30 cellular contexts compared by ENCODE assay signal in genomic region chr11:1467270-1467669, GRCh38. TPM values are rescaled to one million over a fixed set of nuclear protein-coding genes. Genes with fewer than 3 reads are reported as not detected.
DNase-seq lines count a peak whose midpoint lies in the region; ATAC-seq, FAIRE-seq and TF ChIP-seq lines count a peak whose summit lies in the region.
"Had no signal": no experiment of that assay in that cellular context is flagged by ENCODE, and none has a peak within 500 bp of the region (broad histone marks: within the 10 kb centered on the region; RNA-seq: fewer than 3 reads in every experiment).

No MANE protein-coding gene starts in this region.

- H3K9ac ChIP-seq in HepG2 (ENCODE audit: insufficient read depth, low read depth, low read length): no peak overlapping the region

- in situ Hi-C loops in HepG2 (cut with HindIII; ENCODE audit: extremely low pct_ligation_motif_present, low pct_unique_long_range_greater_than_20kb): no loop called here

- H3K9me3 Mint-ChIP-seq in brain (no peaks in the 10 kb centered on the region), naive B cell (peaks cover 0 to 2% (median 0%) of the 10 kb centered on the region in 7 donors)
- H3K9me3 Mint-ChIP-seq: activated naive CD8-positive, alpha-beta T cell treated with anti-CD3 and anti-CD28 coated beads, Interleukin-2, amount 10 ng/mL, durations not matched to agents 7 days and 5 days; stimulated activated naive CD8-positive, alpha-beta T cell treated with anti-CD3 and anti-CD28 coated beads, Interleukin-15, Interleukin-2, amounts not matched to agents 100 ng/mL and 50 ng/mL, for 24 hours had no signal

- TF ChIP-seq CTCF in right lobe of liver (IDR thresholded peaks at IDR 0.05) (no peak), HepG2 (CRISPR knock-in tag; IDR thresholded peaks at IDR 0.05) (no peak), brain (conservative IDR thresholded peaks at IDR 0.05) (no peak)

- H3K27ac Mint-ChIP-seq in brain (peak overlapping the region in 4 of 5 experiments; percentile 3 to 85 (median 71)), naive B cell (peak overlapping the region in 5 of 6 donors; percentile 34 to 77 (median 61))
- H3K27ac Mint-ChIP-seq: activated naive CD8-positive, alpha-beta T cell treated with anti-CD3 and anti-CD28 coated beads, Interleukin-2, amount 10 ng/mL, durations not matched to agents 7 days and 5 days; stimulated activated naive CD8-positive, alpha-beta T cell treated with anti-CD3 and anti-CD28 coated beads, Interleukin-15, Interleukin-2, amounts not matched to agents 100 ng/mL and 50 ng/mL, for 24 hours had no signal

- no peaks in the 10 kb centered on the region for H3K27me3 ChIP-seq in right lobe of liver
- no peaks in the 10 kb centered on the region for H3K27me3 ChIP-seq in HepG2 (ENCODE audit: control insufficient read depth in 1 of 2, insufficient read depth in 2 of 2, low read length in 2 of 2)
- H3K27me3 ChIP-seq: BE2C, MG63, neutrophil, SJCRH30, thyroid gland had no signal

- H4K20me1 ChIP-seq in HepG2 (ENCODE audit: insufficient read depth, low read length): no peaks in the 10 kb centered on the region

- no peak for FAIRE-seq in HepG2 (lab: Jason Lieb, UNC)
- FAIRE-seq: endothelial cell of umbilical vein, GM19239, kidney had no signal

- H3K79me2 ChIP-seq in HepG2 (ENCODE audit: insufficient read depth, low read length): no peaks in the 10 kb centered on the region

- H3K9me3 ChIP-seq in right lobe of liver (no peaks in the 10 kb centered on the region), HepG2 (ENCODE audit: low read length) (peaks cover 7% of the 10 kb centered on the region; the same call in 1 of the 2 replicates)
- H3K9me3 ChIP-seq: BE2C, Caco-2, MG63, neutrophil, prostate gland, SJCRH30, thyroid gland had no signal

- H3K4me1 ChIP-seq in right lobe of liver (no peaks in the 10 kb centered on the region), HepG2 (ENCODE audit: insufficient read depth, low read length) (no peaks in the 10 kb centered on the region)
- H3K4me1 ChIP-seq: BE2C, Caco-2, prostate gland, SJCRH30 had no signal

- no peak overlapping the region for H2AFZ ChIP-seq in HepG2 (ENCODE audit: low read length)

- CTCF ChIA-PET in HepG2 (lab: Yijun Ruan, JAX; ENCODE audit: low intra/inter-chr PET ratio, low total read pairs): no interaction called here

- WGBS in right lobe of liver (ENCODE audit: insufficient coverage, low coverage, low lambda C conversion rate, missing lambda C conversion rate): 63% methylated on average over 9 of the region's 9 CpGs
- WGBS in HepG2 (ENCODE audit: low lambda C conversion rate): 72% methylated on average over 9 of the region's 9 CpGs

- H3K36me3 Mint-ChIP-seq in brain (peaks cover 5% of the 10 kb centered on the region), naive B cell (no peaks in the 10 kb centered on the region)

- no peak for TF ChIP-seq EP300 in HepG2 (IDR thresholded peaks at IDR 0.05; ENCODE audit: low read depth in 2 of 2, low read length in 2 of 2)
- TF ChIP-seq EP300 in HepG2 (CRISPR knock-in tag; IDR thresholded peaks at IDR 0.05; ENCODE audit: borderline replicate concordance): no peak

- no peak overlapping the region for H3K4me3 Mint-ChIP-seq in brain
- no peak overlapping the region for H3K4me3 Mint-ChIP-seq in naive B cell
- H3K4me3 Mint-ChIP-seq: activated naive CD8-positive, alpha-beta T cell treated with anti-CD3 and anti-CD28 coated beads, Interleukin-2, amount 10 ng/mL, durations not matched to agents 7 days and 5 days; stimulated activated naive CD8-positive, alpha-beta T cell treated with anti-CD3 and anti-CD28 coated beads, Interleukin-15, Interleukin-2, amounts not matched to agents 100 ng/mL and 50 ng/mL, for 24 hours had no signal

- no TSS peak for BruUV-seq in HepG2 (replicated peaks; lab: Mats Ljungman, UMichigan)

- peaks cover 9% of the 10 kb centered on the region for H3K4me1 Mint-ChIP-seq in brain
- peaks cover 0 to 8% (median 0%) of the 10 kb centered on the region in 3 donors for H3K4me1 Mint-ChIP-seq in naive B cell
- H3K4me1 Mint-ChIP-seq: activated naive CD8-positive, alpha-beta T cell treated with anti-CD3 and anti-CD28 coated beads, Interleukin-2, amount 10 ng/mL, durations not matched to agents 7 days and 5 days had no signal

- H3K4me2 ChIP-seq in HepG2 (ENCODE audit: low read depth, low read length): no peak overlapping the region

- H3K27ac ChIP-seq in right lobe of liver: no peak overlapping the region
- no peak overlapping the region for H3K27ac ChIP-seq in HepG2 (ENCODE audit: extremely low read length, insufficient read depth, low read length)
- H3K27ac ChIP-seq: neutrophil, prostate gland, SJCRH30, thyroid gland had no signal

- H3K27me3 Mint-ChIP-seq in brain: no peaks in the 10 kb centered on the region
- H3K27me3 Mint-ChIP-seq in naive B cell: no peaks in the 10 kb centered on the region
- H3K27me3 Mint-ChIP-seq: activated naive CD8-positive, alpha-beta T cell treated with anti-CD3 and anti-CD28 coated beads, Interleukin-2, amount 10 ng/mL, durations not matched to agents 7 days and 5 days; stimulated activated naive CD8-positive, alpha-beta T cell treated with anti-CD3 and anti-CD28 coated beads, Interleukin-15, Interleukin-2, amounts not matched to agents 100 ng/mL and 50 ng/mL, for 24 hours had no signal

- H3K4me3 ChIP-seq in right lobe of liver (no peak overlapping the region), HepG2 (replicated peaks in 1 of 3; ENCODE audit: insufficient read depth in 1 of 3, low read depth in 2 of 3, low read length in 3 of 3) (no peak overlapping the region)
- H3K4me3 ChIP-seq: lung, MG63, prostate gland, SJCRH30, thyroid gland had no signal

- POLR2A ChIA-PET in HepG2 (lab: Yijun Ruan, JAX): no interaction called here

- no peak for TF ChIP-seq RAD21 in HepG2 (CRISPR knock-in tag; IDR thresholded peaks at IDR 0.05)

- H3K36me3 ChIP-seq in right lobe of liver: no peaks in the 10 kb centered on the region
- H3K36me3 ChIP-seq in HepG2 (replicated peaks in 1 of 2; ENCODE audit: control insufficient read depth in 1 of 2, insufficient read depth in 2 of 2, low read length in 2 of 2): peaks cover 0 to 2% of the 10 kb centered on the region in 2 experiments; a peak in 1 of 5 replicates
- H3K36me3 ChIP-seq: BE2C, MG63, SJCRH30 had no signal

- DNase-seq in right lobe of liver (no peak), HepG2 (ENCODE audit: low spot score) (no peak), naive B cell (no peak), hepatic stellate cell (ENCODE audit: low spot score) (no peak), NCI-H446 (lab: John Stamatoyannopoulos, UW) (no peak)
- DNase-seq in activated CD8-positive, alpha-beta memory T cell treated with anti-CD3 and anti-CD28 coated beads, Interleukin-2, amount 50 U/mL, for 4 hours: no peak
- DNase-seq in stimulated activated naive CD4-positive, alpha-beta T cell (lab: John Stamatoyannopoulos, UW): no peak
- DNase-seq: activated CD8-positive, alpha-beta memory T cell treated with anti-CD3 and anti-CD28 coated beads, Interleukin-2, amount 50 U/mL, for 48 hours; activated naive CD8-positive, alpha-beta T cell treated with anti-CD3 and anti-CD28 coated beads, Interleukin-2, amount 10 ng/mL, durations not matched to agents 7 days and 5 days; BE2C; Caco-2; cerebellar nuclear complex; DMS79; HCEC 1CT; KG1; kidney; MG63; NCI-H1105 treated with DMSO at 0.1 percent for 48 hours; NCI-H2081; NCI-H345; NCI-H774; SJCRH30 had no signal

- ATAC-seq in right lobe of liver: peak in 3 of 4 donors; percentile 5 to 24 (median 21)
- ATAC-seq in HepG2: no peak
- no peak for ATAC-seq in naive B cell (ENCODE audit: low read depth in 2 of 2)

- intact Hi-C loops in right lobe of liver (cut with DNase I) (no loop called here), HepG2 (cut with micrococcal nuclease; ENCODE audit: unreplicated experiment) (no loop called here)

- no peak for TF ChIP-seq POLR2A in right lobe of liver (IDR thresholded peaks at IDR 0.05)
- no peak for TF ChIP-seq POLR2A in HepG2 (IDR thresholded peaks at IDR 0.05; ENCODE audit: insufficient read depth in 1 of 2, low read depth in 2 of 2, low read length in 2 of 2)

TF ChIP-seq in HepG2, 621 proteins besides CTCF, POLR2A, EP300 and RAD21 (continues in another document):
- TF ChIP-seq ZNF12 (CRISPR knock-in tag; IDR thresholded peaks at IDR 0.05) (no peak), ZSCAN12 (CRISPR knock-in tag; IDR thresholded peaks at IDR 0.05) (no peak), ZNF780A (CRISPR knock-in tag; IDR thresholded peaks at IDR 0.05) (no peak), ZNF749 (CRISPR knock-in tag; IDR thresholded peaks at IDR 0.05; ENCODE audit: borderline replicate concordance) (no peak), SOX13 (IDR thresholded peaks at IDR 0.05) (no peak), SOX13 (CRISPR knock-in tag; conservative IDR thresholded peaks at IDR 0.05 in 1 of 2, IDR thresholded peaks at IDR 0.05 in 1 of 2) (no peak), GABPA (IDR thresholded peaks at IDR 0.05; ENCODE audit: low read depth, low read length) (no peak), GABPA (CRISPR knock-in tag; IDR thresholded peaks at IDR 0.05; ENCODE audit: low read depth) (no peak)

RNA-seq across cellular contexts. Expression of gene MOB2, which starts 19.3 kb away (rescaled TPM):
- total RNA-seq in right lobe of liver (10 to 100 TPM in 5 of 6 experiments, 1 to 10 TPM in 1; 8.5 to 17.0 (median 14.1) TPM), HepG2 (2016; rRNA removed; fragmentation: Illumina TruSeq; extraction: Trizol) (21.8 and 22.3 TPM in 2 replicates)
- total RNA-seq in HepG2 (2016; cell fraction: cytosol; rRNA removed; fragmentation: Illumina TruSeq; extraction: Trizol; ENCODE audit: low read depth): 10.4 and 12.3 TPM in 2 replicates
- total RNA-seq in HepG2 (2016; cell fraction: insoluble cytoplasmic fraction; rRNA removed; fragmentation: Illumina TruSeq; extraction: Trizol): 21.2 and 23.8 TPM in 2 replicates
- total RNA-seq in HepG2 (2016; cell fraction: membrane; rRNA removed; fragmentation: Illumina TruSeq; extraction: Trizol): 16.9 and 20.1 TPM in 2 replicates
- 12.2 and 12.9 TPM in 2 replicates for total RNA-seq in HepG2 (2016; cell fraction: nucleus; rRNA removed; fragmentation: Illumina TruSeq; extraction: Trizol)
- polyA plus RNA-seq in HepG2 (2011; rRNA removed) (27.7 and 37.6 TPM in 2 replicates), brain (ENCODE audit: insufficient read depth, low read depth, low replicate concordance) (37.6 TPM), naive B cell (ENCODE audit: low read depth in 6 of 6) (10 to 100 TPM; 29.7 to 50.8 (median 33.2) TPM)
- 24.6 and 33.1 TPM in 2 replicates for polyA plus RNA-seq in HepG2 (2011; cell fraction: cytosol; rRNA removed)
- 72.4 and 74.8 TPM in 2 replicates for polyA plus RNA-seq in HepG2 (2011; cell fraction: nucleus; rRNA removed)
- 15.8 and 25.3 TPM in 2 replicates for polyA plus RNA-seq in HepG2 (2012)
- 8.6 and 10.0 TPM in 2 replicates for polyA plus RNA-seq in HepG2 (2016; cell fraction: cytosol; fragmentation: Illumina TruSeq; extraction: Trizol; ENCODE audit: low read depth)
- polyA plus RNA-seq in HepG2 (2016; cell fraction: insoluble cytoplasmic fraction; fragmentation: Illumina TruSeq; extraction: Trizol; ENCODE audit: low read depth): 23.8 and 24.4 TPM in 2 replicates
- 15.0 and 16.7 TPM in 2 replicates for polyA plus RNA-seq in HepG2 (2016; cell fraction: membrane; fragmentation: Illumina TruSeq; extraction: Trizol; ENCODE audit: low read depth)
- 23.4 and 24.8 TPM in 2 replicates for polyA plus RNA-seq in HepG2 (2016; cell fraction: nucleus; fragmentation: Illumina TruSeq; extraction: Trizol; ENCODE audit: insufficient read depth, low read depth)
- 21.3 and 36.0 TPM in 2 replicates for polyA minus RNA-seq in HepG2 (2011; rRNA and poly(A)+ RNA removed; ENCODE audit: low replicate concordance)
- polyA minus RNA-seq in HepG2 (2011; cell fraction: cytosol; rRNA and poly(A)+ RNA removed): 7.4 and 16.7 TPM in 2 replicates
- 8.7 and 9.8 TPM in 2 replicates for polyA minus RNA-seq in HepG2 (2011; cell fraction: nucleus; rRNA and poly(A)+ RNA removed)

Comparison
In these comparisons a context has a peak if more than half of its experiments do, and no peak if none do; other contexts are left out.
1. ATAC-seq: peak in right lobe of liver (3 of 4); none in HepG2 (single experiment) and naive B cell (0 of 2).